8 cellular contexts compared by ENCODE assay signal in the genomic region with DNA sequence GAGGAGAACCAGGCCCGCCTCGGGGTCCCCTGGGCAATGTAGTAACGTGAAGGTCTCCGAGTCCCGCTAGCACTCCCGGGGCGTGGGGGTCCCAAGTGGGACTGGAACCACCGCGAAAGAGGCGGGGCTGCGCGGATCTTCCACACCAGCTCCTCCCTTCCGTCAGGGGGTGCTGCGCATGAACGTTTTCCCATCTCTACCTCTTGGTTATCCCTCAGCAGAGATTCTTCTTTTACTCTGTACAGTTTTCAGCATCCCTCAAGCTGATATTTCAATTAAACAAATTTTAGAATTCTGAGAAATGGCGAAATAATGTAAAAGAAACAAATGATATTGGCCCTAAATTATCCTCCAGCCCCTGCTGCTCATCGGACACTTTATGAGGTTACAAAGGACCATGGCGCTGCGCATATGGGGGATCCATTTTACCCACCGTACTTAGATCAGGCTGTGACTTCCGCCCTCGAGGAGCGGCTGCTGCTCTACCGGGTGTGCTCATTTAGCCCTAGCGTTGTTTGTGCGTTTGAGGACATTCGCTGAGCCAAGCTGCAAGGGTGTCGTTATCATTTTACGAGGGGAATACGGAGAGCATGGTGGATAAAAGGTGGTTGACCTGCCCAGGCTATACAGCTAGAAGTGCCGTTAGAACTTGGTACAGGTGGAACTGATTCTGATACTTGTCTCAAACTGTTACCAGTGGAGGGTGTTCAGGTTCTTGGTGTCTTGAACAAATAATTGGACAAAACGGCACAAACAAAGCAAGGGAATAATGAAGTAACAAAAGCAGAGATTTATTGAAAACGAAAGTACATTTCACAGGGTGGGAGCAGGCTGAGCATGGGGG.
A peak's percentile ranks its signal among the peaks of the same experiment; 100 is the strongest.
DNase-seq lines count a peak whose midpoint lies in the region; ATAC-seq and TF ChIP-seq lines count a peak whose summit lies in the region.

No MANE protein-coding gene starts in this region.

- peak; percentile 78 to 82 for DNase-seq in AML-193 (lab: John Stamatoyannopoulos, UW)
- peak; percentile 82 for DNase-seq in NCI-H446 treated with DMSO at 0.1 percent for 48 hours (lab: John Stamatoyannopoulos, UW)
- peak; percentile 76 to 78 for DNase-seq in activated CD4-positive, alpha-beta T cell treated with anti-CD3 and anti-CD28 coated beads for 4 hours
- DNase-seq in coronary artery (ENCODE audit: low spot score) = peak; percentile 85
- peak; percentile 96 for DNase-seq in left kidney (ENCODE audit: low read depth, low spot score)
- DNase-seq in stimulated activated CD4-positive, alpha-beta T cell treated with anti-CD3 and anti-CD28 coated beads, Interleukin-1b, Interleukin-23, amount 100 ng/mL, for 48 hours = peak; percentile 82

- TF ChIP-seq CTCF in coronary artery (IDR thresholded peaks at IDR 0.05) = peak; percentile 22

- peak overlapping the region; percentile 84 for H3K4me3 ChIP-seq in coronary artery

- peak overlapping the region; percentile 90 to 93 for H3K27ac ChIP-seq in coronary artery

- ATAC-seq in GM19043 (IDR thresholded peaks at IDR 0.05; ENCODE audit: low read depth, unreplicated experiment) = peak; percentile 80
- ATAC-seq in HG03354 (IDR thresholded peaks at IDR 0.05; ENCODE audit: poor library complexity, severe bottlenecking, unreplicated experiment) = peak; percentile 89

Comparison
In these comparisons a context has a peak if more than half of its experiments do, and no peak if none do; other contexts are left out.
1. Peak in every context shown above with its lines: DNase-seq, ATAC-seq, H3K4me3 ChIP-seq and H3K27ac ChIP-seq.